In the genomic region with DNA sequence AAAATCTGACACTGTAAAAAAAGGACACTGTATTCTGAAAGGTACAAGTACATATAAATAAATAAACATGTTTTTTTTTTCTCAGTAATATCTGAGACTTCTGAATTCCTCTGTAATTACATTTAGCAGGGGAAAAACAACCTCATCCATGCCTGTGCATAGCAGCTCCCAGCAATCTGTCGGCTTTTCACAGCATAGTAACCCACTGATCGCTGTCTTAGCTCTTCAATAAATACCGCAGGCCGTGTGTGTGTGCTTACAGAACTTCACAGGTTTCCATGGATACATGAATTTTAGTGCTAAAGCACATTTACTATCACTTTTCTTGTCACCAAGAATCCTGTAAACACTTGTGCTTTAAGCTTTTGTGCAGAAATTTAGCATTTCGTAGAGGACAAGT, we compare ENCODE assay signal across 21 cellular contexts.
"Had no signal": no experiment of that assay in that cellular context is flagged by ENCODE, and none has a peak within 500 bp of the region (broad histone marks: within the 10 kb centered on the region; RNA-seq: fewer than 3 reads in every experiment).

No MANE protein-coding gene starts in this region.

- H3K27ac ChIP-seq: ascending aorta, body of pancreas, KMS-11, Peyer's patch, RWPE1, SJSA1 had no signal

- ATAC-seq: activated CD4-positive, CD25-positive, alpha-beta regulatory T cell treated with anti-CD3 and anti-CD28 coated beads, Interleukin-2, amount 50 U/mL, for 24 hours; activated CD8-positive, alpha-beta T cell treated with anti-CD3 and anti-CD28 coated beads, Interleukin-2, amount 10 ng/mL, durations not matched to agents 7 days and 5 days; body of pancreas had no signal

- DNase-seq: activated CD4-positive, alpha-beta T cell treated with anti-CD3 and anti-CD28 coated beads for 48 hours; activated CD4-positive, alpha-beta T cell treated with anti-CD3 and anti-CD28 coated beads, Interleukin-2, amount 50 U/mL, for 4 hours; activated CD8-positive, alpha-beta memory T cell treated with anti-CD3 and anti-CD28 coated beads, Interleukin-2, amount 50 U/mL, for 48 hours; activated CD8-positive, alpha-beta T cell treated with anti-CD3 and anti-CD28 coated beads, Interleukin-2, amount 10 ng/mL, durations not matched to agents 7 days and 5 days; activated naive CD4-positive, alpha-beta T cell treated with anti-CD3 and anti-CD28 coated beads, Interleukin-2, amount 50 U/mL, for 16 hours; activated T-cell treated with anti-CD3 and anti-CD28 coated beads, Interleukin-2, amount 50 U/mL, for 1 hour; amniotic stem cell; body of pancreas; IMR-90; NCI-H1092; NCI-H1417; NCI-H2081; NCI-H2171 treated with DMSO at 0.1 percent for 48 hours; NCI-H526; Peyer's patch; Right ventricle myocardium superior had no signal

- H3K4me3 ChIP-seq: ascending aorta, body of pancreas, Peyer's patch, SJSA1 had no signal

- H3K27me3 ChIP-seq: ascending aorta, body of pancreas, Peyer's patch had no signal

- H3K36me3 ChIP-seq: ascending aorta, Peyer's patch, SJSA1 had no signal
